Comparison of ENCODE assay signal across 11 cellular contexts in the genomic region with DNA sequence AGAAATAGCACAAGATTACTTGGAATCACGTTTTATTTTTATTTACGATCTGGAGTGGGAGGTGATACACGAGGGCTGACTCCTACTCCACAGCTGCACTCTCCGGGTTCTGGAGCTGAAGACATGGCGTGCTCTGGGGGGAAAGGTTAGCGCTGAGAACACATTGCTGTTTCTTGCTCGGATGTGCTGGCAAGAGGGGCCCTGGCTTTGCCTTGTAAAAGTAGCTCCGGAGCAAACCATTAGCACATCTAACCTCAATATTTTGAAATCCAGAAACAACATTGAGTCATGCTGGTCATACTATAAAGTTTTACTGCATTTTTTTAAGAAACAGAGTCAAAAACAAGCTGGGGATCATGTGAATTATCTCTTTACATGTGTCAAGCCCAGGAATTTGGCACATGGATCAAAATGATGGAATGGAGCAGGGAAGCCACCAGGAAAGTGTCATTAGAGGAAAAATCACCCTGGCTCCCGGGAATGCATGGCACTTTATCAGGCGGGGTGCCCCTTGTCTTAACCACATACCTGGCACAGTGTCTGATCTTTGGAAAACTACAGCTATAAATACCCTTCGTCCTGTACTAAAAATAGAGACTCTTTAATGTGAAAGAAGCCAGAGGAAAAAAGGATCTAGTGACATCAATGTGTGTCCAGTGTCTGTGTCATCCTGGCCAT. TPM values are rescaled to one million over a fixed set of nuclear protein-coding genes. Genes with fewer than 3 reads are reported as not detected.
DNase-seq lines count a peak whose midpoint lies in the region; ATAC-seq, FAIRE-seq and TF ChIP-seq lines count a peak whose summit lies in the region.
"Had no signal": no experiment of that assay in that cellular context is flagged by ENCODE, and none has a peak within 500 bp of the region (broad histone marks: within the 10 kb centered on the region; RNA-seq: fewer than 3 reads in every experiment).

No MANE protein-coding gene starts in this region.

- peak; percentile 96 for DNase-seq in EH (ENCODE audit: low read depth)
- peak; percentile 86 for DNase-seq in RCC 7860 (ENCODE audit: low spot score)
- DNase-seq in fibroblast of the aortic adventitia (ENCODE audit: low read depth): peak; percentile 93
- DNase-seq in posterior vena cava (ENCODE audit: low spot score): peak; percentile 93
- no peak for DNase-seq in effector CD8-positive, alpha-beta T cell (lab: John Stamatoyannopoulos, UW)
- no peak for DNase-seq in SK-N-DZ (ENCODE audit: low spot score)
- DNase-seq in activated CD8-positive, alpha-beta T cell treated with anti-CD3 and anti-CD28 coated beads for 36 hours: no peak
- DNase-seq: caudate nucleus had no signal

- H3K4me3 ChIP-seq in fibroblast of the aortic adventitia (ENCODE audit: low read depth, low read length): no peak overlapping the region

- H3K36me3 Mint-ChIP-seq in activated CD8-positive, alpha-beta T cell treated with anti-CD3 and anti-CD28 coated beads for 36 hours (ENCODE audit: low read depth): no peaks in the 10 kb centered on the region

- no peaks in the 10 kb centered on the region for H3K4me1 Mint-ChIP-seq in activated CD8-positive, alpha-beta T cell treated with anti-CD3 and anti-CD28 coated beads for 36 hours (ENCODE audit: low read depth)

- no peak overlapping the region for H3K27ac Mint-ChIP-seq in activated CD8-positive, alpha-beta T cell treated with anti-CD3 and anti-CD28 coated beads for 36 hours

- peaks cover 14% of the 10 kb centered on the region for H3K27me3 Mint-ChIP-seq in activated CD8-positive, alpha-beta T cell treated with anti-CD3 and anti-CD28 coated beads for 36 hours

- TF ChIP-seq CTCF in fibroblast of the aortic adventitia (IDR thresholded peaks at IDR 0.05; ENCODE audit: insufficient read depth, low read length): no peak
- no peak for TF ChIP-seq CTCF in activated CD8-positive, alpha-beta T cell treated with anti-CD3 and anti-CD28 coated beads for 36 hours (IDR thresholded peaks at IDR 0.05)

- intact Hi-C loops in posterior vena cava (cut with DNase I): no loop called here
- intact Hi-C loops in activated CD8-positive, alpha-beta T cell treated with anti-CD3 and anti-CD28 coated beads for 36 hours (cut with micrococcal nuclease): no loop called here

- H3K9me3 Mint-ChIP-seq in activated CD8-positive, alpha-beta T cell treated with anti-CD3 and anti-CD28 coated beads for 36 hours: no peaks in the 10 kb centered on the region

- POLR2A ChIA-PET in activated CD8-positive, alpha-beta T cell treated with anti-CD3 and anti-CD28 coated beads for 36 hours (lab: Charles Lee): no interaction called here

- peak; percentile 81 for FAIRE-seq in RCC 7860 (lab: Jason Lieb, UNC)

- CTCF ChIA-PET in activated CD8-positive, alpha-beta T cell treated with anti-CD3 and anti-CD28 coated beads for 36 hours (lab: Charles Lee): no interaction called here

- ATAC-seq in GM18868 (IDR thresholded peaks at IDR 0.05; ENCODE audit: unreplicated experiment): no peak
- ATAC-seq in activated CD8-positive, alpha-beta T cell treated with anti-CD3 and anti-CD28 coated beads for 36 hours: no peak

- no peak overlapping the region for H3K4me3 Mint-ChIP-seq in activated CD8-positive, alpha-beta T cell treated with anti-CD3 and anti-CD28 coated beads for 36 hours

RNA-seq across cellular contexts. Expression of gene LYZL1, which starts 31.6 kb away (rescaled TPM):
- total RNA-seq in fibroblast of the aortic adventitia (ENCODE audit: low replicate concordance) (not detected in 2 replicates), posterior vena cava (not detected)
- polyA plus RNA-seq in SK-N-DZ (2014; cell fraction: cytosol; rRNA removed): not detected in 2 replicates
- polyA plus RNA-seq in SK-N-DZ (2014; cell fraction: nucleus; rRNA removed): not detected in 2 replicates
- total RNA-seq in activated CD8-positive, alpha-beta T cell treated with anti-CD3 and anti-CD28 coated beads for 36 hours: not detected
- total RNA-seq: lung microvascular endothelial cell; T-helper 2 cell treated with Interferon-gamma antibody and Interleukin-4, amounts not matched to agents 100 ng/mL and 5 ng/mL, for 36 hours had no signal

Comparison
In these comparisons a context has a peak if more than half of its experiments do, and no peak if none do; other contexts are left out.
1. DNase-seq: peak in EH (single experiment), RCC 7860 (single experiment), fibroblast of the aortic adventitia (single experiment) and posterior vena cava (single experiment); none in effector CD8-positive, alpha-beta T cell (single experiment), SK-N-DZ (single experiment) and activated CD8-positive, alpha-beta T cell treated with anti-CD3 and anti-CD28 coated beads for 36 hours (single experiment).